In the genomic region with DNA sequence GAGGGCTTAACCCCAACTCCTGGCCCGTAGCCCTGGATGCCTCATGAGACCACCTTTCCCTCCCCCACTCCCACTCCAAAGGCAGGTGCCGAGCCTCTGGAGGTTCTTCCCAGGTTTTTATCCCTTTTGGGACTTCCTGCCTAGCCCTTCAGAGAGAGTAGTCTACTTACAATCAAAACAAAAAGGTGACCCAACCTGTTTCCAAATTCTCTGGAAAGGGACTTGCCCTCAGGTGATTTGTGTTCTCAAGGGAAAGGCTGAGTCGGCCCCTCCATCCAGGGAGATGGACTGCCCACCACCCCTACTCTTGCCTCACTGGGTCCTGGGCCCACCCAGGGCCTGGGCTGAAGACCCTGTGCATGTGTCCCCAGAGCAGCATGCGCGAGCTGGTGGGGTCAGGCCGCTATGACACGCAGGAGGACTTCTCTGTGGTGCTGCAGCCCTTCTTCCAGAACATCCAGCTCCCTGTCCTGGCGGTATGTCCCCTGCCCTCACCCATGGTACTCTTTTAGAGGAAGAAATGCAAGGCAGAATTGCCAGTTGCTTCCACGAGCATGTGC, we compare ENCODE assay signal across 23 cellular contexts.
"Had no signal": no experiment of that assay in that cellular context is flagged by ENCODE, and none has a peak within 500 bp of the region (broad histone marks: within the 10 kb centered on the region; RNA-seq: fewer than 3 reads in every experiment).

No MANE protein-coding gene starts in this region.

- H3K9me3 ChIP-seq: ovary, psoas muscle, right atrium auricular region, thyroid gland had no signal

- H3K36me3 Mint-ChIP-seq: mesothelial cell of epicardium, natural killer cell had no signal

- H3K9me3 Mint-ChIP-seq: activated CD4-positive, alpha-beta memory T cell treated with anti-CD3 and anti-CD28 coated beads, Interleukin-2, amount 10 ng/mL, durations not matched to agents 7 days and 5 days; activated CD4-positive, alpha-beta T cell treated with anti-CD3 and anti-CD28 coated beads, Interleukin-2, amount 10 ng/mL, durations not matched to agents 24 days and 14 days; activated naive CD4-positive, alpha-beta T cell treated with anti-CD3 and anti-CD28 coated beads, Interleukin-2, amount 50 U/mL, for 24 hours; activated T-cell treated with anti-CD3 and anti-CD28 coated beads, Interleukin-2, amount 50 U/mL, for 72 hours; central memory CD8-positive, alpha-beta T cell; mesothelial cell of epicardium; natural killer cell had no signal

- H3K27ac Mint-ChIP-seq: activated CD4-positive, alpha-beta memory T cell treated with anti-CD3 and anti-CD28 coated beads, Interleukin-2, amount 10 ng/mL, durations not matched to agents 7 days and 5 days; activated CD4-positive, alpha-beta T cell treated with anti-CD3 and anti-CD28 coated beads, Interleukin-2, amount 10 ng/mL, durations not matched to agents 24 days and 14 days; activated naive CD4-positive, alpha-beta T cell treated with anti-CD3 and anti-CD28 coated beads, Interleukin-2, amount 50 U/mL, for 24 hours; activated T-cell treated with anti-CD3 and anti-CD28 coated beads, Interleukin-2, amount 50 U/mL, for 72 hours; mesothelial cell of epicardium; natural killer cell had no signal

- H3K4me3 Mint-ChIP-seq: activated CD4-positive, alpha-beta memory T cell treated with anti-CD3 and anti-CD28 coated beads, Interleukin-2, amount 10 ng/mL, durations not matched to agents 7 days and 5 days; activated CD4-positive, alpha-beta T cell treated with anti-CD3 and anti-CD28 coated beads, Interleukin-2, amount 10 ng/mL, durations not matched to agents 24 days and 14 days; activated naive CD4-positive, alpha-beta T cell treated with anti-CD3 and anti-CD28 coated beads, Interleukin-2, amount 50 U/mL, for 24 hours; activated T-cell treated with anti-CD3 and anti-CD28 coated beads, Interleukin-2, amount 50 U/mL, for 72 hours; central memory CD8-positive, alpha-beta T cell; mesothelial cell of epicardium; natural killer cell had no signal

- DNase-seq: activated CD4-positive, alpha-beta memory T cell treated with anti-CD3 and anti-CD28 coated beads, Interleukin-2, amount 10 ng/mL, durations not matched to agents 7 days and 5 days; activated CD4-positive, alpha-beta T cell treated with anti-CD3 and anti-CD28 coated beads, Interleukin-2, amount 10 ng/mL, durations not matched to agents 24 days and 14 days; activated effector memory CD4-positive, alpha-beta T cell treated with anti-CD3 and anti-CD28 coated beads, Interleukin-2, amount 50 U/mL, for 16 hours; activated T-cell treated with anti-CD3 and anti-CD28 coated beads, Interleukin-2, amount 50 U/mL, for 72 hours; anterior cingulate cortex; foreskin fibroblast; natural killer cell; stimulated activated CD4-positive, alpha-beta T cell treated with anti-CD3 and anti-CD28 coated beads, Interleukin-12 subunit alpha, Interleukin-12 subunit beta, amount 100 ng/mL, for 4 hours; stimulated activated CD4-positive, alpha-beta T cell treated with anti-CD3 and anti-CD28 coated beads, Interleukin-4, amount 100 ng/mL, for 4 hours; stimulated activated naive CD8-positive, alpha-beta T cell treated with anti-CD3 and anti-CD28 coated beads, Interleukin-15, Interleukin-2, amounts not matched to agents 100 U/mL and 50 U/mL, for 24 hours; substantia nigra; thyroid gland had no signal

- H3K27me3 Mint-ChIP-seq: activated CD4-positive, alpha-beta memory T cell treated with anti-CD3 and anti-CD28 coated beads, Interleukin-2, amount 10 ng/mL, durations not matched to agents 7 days and 5 days; activated CD4-positive, alpha-beta T cell treated with anti-CD3 and anti-CD28 coated beads, Interleukin-2, amount 10 ng/mL, durations not matched to agents 24 days and 14 days; activated naive CD4-positive, alpha-beta T cell treated with anti-CD3 and anti-CD28 coated beads, Interleukin-2, amount 50 U/mL, for 24 hours; central memory CD8-positive, alpha-beta T cell had no signal

- H3K36me3 ChIP-seq: ovary, right atrium auricular region, thyroid gland had no signal

- H3K27me3 ChIP-seq: ovary, right atrium auricular region, thyroid gland had no signal

- ATAC-seq: activated CD4-positive, CD25-positive, alpha-beta regulatory T cell treated with anti-CD3 and anti-CD28 coated beads, Interleukin-2, amount 50 U/mL, for 24 hours; activated T-cell treated with anti-CD3 and anti-CD28 coated beads, Interleukin-2, amount 50 U/mL, for 72 hours; left lobe of liver; natural killer cell; psoas muscle; stimulated activated naive CD8-positive, alpha-beta T cell treated with anti-CD3 and anti-CD28 coated beads, Interleukin-15, Interleukin-2, amounts not matched to agents 100 U/mL and 50 U/mL, for 24 hours had no signal

- FAIRE-seq: keratinocyte had no signal

- H3K4me1 Mint-ChIP-seq: central memory CD8-positive, alpha-beta T cell had no signal

- H3K4me1 ChIP-seq: thyroid gland had no signal

- H3K27ac ChIP-seq: ovary, psoas muscle, thyroid gland had no signal

- H3K4me3 ChIP-seq: coronary artery, lung, ovary, psoas muscle, right atrium auricular region, thyroid gland had no signal
